ENCODE assay signal across 9 cellular contexts in genomic region chr1:183589836-183590224, GRCh38. TPM values are rescaled to one million over a fixed set of nuclear protein-coding genes. Genes with fewer than 3 reads are reported as not detected.
DNase-seq lines count a peak whose midpoint lies in the region; ATAC-seq and TF ChIP-seq lines count a peak whose summit lies in the region.
"Had no signal": no experiment of that assay in that cellular context is flagged by ENCODE, and none has a peak within 500 bp of the region (broad histone marks: within the 10 kb centered on the region; RNA-seq: fewer than 3 reads in every experiment).

No MANE protein-coding gene starts in this region.

- no peak for TF ChIP-seq EP300 in esophagus muscularis mucosa (IDR thresholded peaks at IDR 0.05)

- H3K4me2 ChIP-seq in BLaER1 (peak overlapping the region; percentile 89), Karpas-422 (ENCODE audit: low read depth, low read length, poor library complexity, severe bottlenecking) (peak overlapping the region; percentile 70)

- H4K20me1 ChIP-seq in BLaER1 (no peaks in the 10 kb centered on the region), Karpas-422 (ENCODE audit: insufficient read depth, low read depth, low read length) (no peaks in the 10 kb centered on the region)

- H3K79me2 ChIP-seq in Karpas-422 (ENCODE audit: low read length): no peaks in the 10 kb centered on the region

- no peaks in the 10 kb centered on the region for H3K9me2 ChIP-seq in Karpas-422 (replicated peaks; ENCODE audit: insufficient read depth, low read length)

- H3K9me3 ChIP-seq in BLaER1 (no peaks in the 10 kb centered on the region), Karpas-422 (ENCODE audit: low read length) (no peaks in the 10 kb centered on the region), esophagus muscularis mucosa (no peaks in the 10 kb centered on the region)

- H3K9ac ChIP-seq in BLaER1 (peak overlapping the region; percentile 26), Karpas-422 (ENCODE audit: low read length) (peak overlapping the region; percentile 58)

- ATAC-seq in GM19023 (IDR thresholded peaks at IDR 0.05; ENCODE audit: unreplicated experiment): peak; percentile 28
- ATAC-seq in activated CD4-positive, CD25-positive, alpha-beta regulatory T cell treated with anti-CD3 and anti-CD28 coated beads, Interleukin-2, amount 50 U/mL, for 24 hours: no peak

- DNase-seq in Karpas-422: peak; percentile 53
- no peak for DNase-seq in esophagus muscularis mucosa (ENCODE audit: extremely low spot score)
- DNase-seq in stimulated activated naive CD4-positive, alpha-beta T cell treated with Interleukin-2 at 50 U/mL for 16 hours (lab: John Stamatoyannopoulos, UW): no peak
- no peak for DNase-seq in posterior vena cava (ENCODE audit: low spot score)
- DNase-seq in stimulated activated CD4-positive, alpha-beta T cell treated with anti-CD3 and anti-CD28 coated beads, Interleukin-12 subunit alpha, Interleukin-12 subunit beta, amount 100 ng/mL, for 4 hours: no peak
- DNase-seq: activated CD8-positive, alpha-beta memory T cell treated with anti-CD3 and anti-CD28 coated beads, Interleukin-2, amount 50 U/mL, for 4 hours had no signal

- peak overlapping the region; percentile 74 for H3K27ac ChIP-seq in BLaER1
- H3K27ac ChIP-seq in Karpas-422 (ENCODE audit: low read length): peak overlapping the region; percentile 66
- peak overlapping the region; percentile 19 to 60 (median 32) for H3K27ac ChIP-seq in esophagus muscularis mucosa (replicated peaks in 1 of 4)

- H3K36me3 ChIP-seq in BLaER1: no peaks in the 10 kb centered on the region
- no peaks in the 10 kb centered on the region for H3K36me3 ChIP-seq in Karpas-422 (ENCODE audit: insufficient read depth, low read length)
- no peaks in the 10 kb centered on the region for H3K36me3 ChIP-seq in esophagus muscularis mucosa

- no peak for TF ChIP-seq CTCF in esophagus muscularis mucosa (IDR thresholded peaks at IDR 0.05)

- TF ChIP-seq POLR2A in esophagus muscularis mucosa (IDR thresholded peaks at IDR 0.05; ENCODE audit: low read depth): no peak

- no peaks in the 10 kb centered on the region for H3K27me3 ChIP-seq in BLaER1
- no peaks in the 10 kb centered on the region for H3K27me3 ChIP-seq in Karpas-422 (ENCODE audit: low read length)
- no peaks in the 10 kb centered on the region for H3K27me3 ChIP-seq in esophagus muscularis mucosa

- peak overlapping the region; percentile 93 for H2AFZ ChIP-seq in Karpas-422 (ENCODE audit: low read length)

- intact Hi-C loops in esophagus muscularis mucosa (cut with DNase I) (no loop called here), posterior vena cava (cut with DNase I) (no loop called here)

- H3K4me3 ChIP-seq in BLaER1 (0 out of 2 replicates have a peak overlapping the region, but pooled peaks have one; percentile 23), Karpas-422 (ENCODE audit: low read length) (peak overlapping the region; percentile 53), esophagus muscularis mucosa (peak overlapping the region; percentile 4 to 37 (median 12))

- H3K4me1 ChIP-seq in BLaER1: peaks cover 66% of the 10 kb centered on the region
- peaks cover 52% of the 10 kb centered on the region for H3K4me1 ChIP-seq in Karpas-422 (ENCODE audit: low read length)
- no peaks in the 10 kb centered on the region for H3K4me1 ChIP-seq in esophagus muscularis mucosa

- 93% methylated on average over 4 of the region's 4 CpGs for WGBS in esophagus muscularis mucosa

RNA-seq across cellular contexts. Expression of gene NCF2, which starts 0.4 kb away (rescaled TPM):
- 7.0 and 13.5 TPM in 2 replicates for total RNA-seq in Karpas-422 (2014; rRNA removed; shearing (Covaris generic); ENCODE audit: low replicate concordance)
- total RNA-seq in esophagus muscularis mucosa: 10 to 100 TPM in 1 of 4 donors, 1 to 10 TPM in 3; 5.2 to 26.0 (median 9.5) TPM
- 10 to 100 TPM; 12.8 to 26.2 TPM for total RNA-seq in posterior vena cava

RNA-seq across cellular contexts. Expression of gene ARPC5, which starts 45.8 kb away (rescaled TPM):
- 93.3 and 238 TPM in 2 replicates for total RNA-seq in Karpas-422 (2014; rRNA removed; shearing (Covaris generic); ENCODE audit: low replicate concordance)
- total RNA-seq in esophagus muscularis mucosa: 100 to 1,000 TPM in 1 of 4 donors, 10 to 100 TPM in 3; 80.6 to 111 (median 91.1) TPM
- total RNA-seq in posterior vena cava: 100 to 1,000 TPM; 118 TPM
